ENCODE assay signal across 12 cellular contexts in the genomic region with DNA sequence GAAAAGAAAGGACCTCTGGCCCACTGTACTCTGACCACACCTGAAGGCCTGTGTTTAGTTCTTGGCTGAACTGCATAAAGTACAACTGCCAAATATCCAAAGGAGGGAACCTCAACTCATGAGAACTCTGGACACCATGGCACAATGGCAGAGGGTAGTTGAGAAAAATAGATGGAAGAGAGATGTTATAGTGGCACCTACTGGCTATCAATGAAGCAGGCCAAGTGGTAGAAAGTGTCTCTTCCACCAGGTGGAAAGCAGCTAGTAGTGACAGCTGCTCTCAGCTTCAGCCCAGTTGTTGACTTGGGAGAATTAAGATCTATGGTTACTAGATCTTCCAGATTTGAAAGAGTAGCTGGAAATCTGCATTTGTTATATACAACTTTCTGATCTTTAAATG. TPM values are rescaled to one million over a fixed set of nuclear protein-coding genes. Genes with fewer than 3 reads are reported as not detected.
DNase-seq lines count a peak whose midpoint lies in the region; ATAC-seq, FAIRE-seq and TF ChIP-seq lines count a peak whose summit lies in the region.
"Had no signal": no experiment of that assay in that cellular context is flagged by ENCODE, and none has a peak within 500 bp of the region (broad histone marks: within the 10 kb centered on the region; RNA-seq: fewer than 3 reads in every experiment).

No MANE protein-coding gene starts in this region.

- no peaks in the 10 kb centered on the region for H3K9me3 ChIP-seq in A549
- H3K9me3 ChIP-seq in OCI-LY3 (ENCODE audit: insufficient read depth, low read length), result no peaks in the 10 kb centered on the region
- H3K9me3 ChIP-seq: left ventricle myocardium inferior had no signal

- peaks cover 38% of the 10 kb centered on the region for H3K36me3 ChIP-seq in OCI-LY3 (replicated peaks; ENCODE audit: low read depth, low read length)

- peak; percentile 45 to 54; a peak in 4 of 6 replicates for ATAC-seq in A549
- ATAC-seq in GM18868 (IDR thresholded peaks at IDR 0.05; ENCODE audit: unreplicated experiment), result no peak

- no peaks in the 10 kb centered on the region for H3K27me3 ChIP-seq in OCI-LY3 (ENCODE audit: low read depth, low read length)

- CTCF ChIA-PET in A549 (lab: Yijun Ruan, JAX), result interaction anchor here (0.6 to 3.5 kb wide), 18 partner anchors 9 to 375 kb away, joined by 3 to 36 read pairs (median 4); a partner anchor contains a TSS

- DNase-seq in A549 (ENCODE audit: low read depth in 1 of 2, low spot score in 1 of 2), result peak; percentile 60 to 76
- DNase-seq in GM10266 (ENCODE audit: extremely low spot score), result no peak
- DNase-seq in epithelial cell of esophagus (ENCODE audit: low read depth), result peak; percentile 60
- DNase-seq in NCI-H2081 treated with DMSO at 0.1 percent for 48 hours (lab: John Stamatoyannopoulos, UW), result no peak
- DNase-seq in DMS153 treated with DMSO at 0.1 percent for 48 hours (lab: John Stamatoyannopoulos, UW; ENCODE audit: unreplicated experiment), result no peak
- DNase-seq in HK-2 (ENCODE audit: unreplicated experiment), result no peak
- DNase-seq: effector memory CD4-positive, alpha-beta T cell; left ventricle myocardium inferior had no signal

- H3K27ac ChIP-seq in A549 (no peak overlapping the region), OCI-LY3 (ENCODE audit: low read length) (no peak overlapping the region)
- H3K27ac ChIP-seq: HL-60, left ventricle myocardium inferior had no signal

- H3K4me2 ChIP-seq in A549, result no peak overlapping the region
- no peak overlapping the region for H3K4me2 ChIP-seq in OCI-LY3 (ENCODE audit: low read length)

- no peak for TF ChIP-seq POLR2A in A549 (IDR thresholded peaks at IDR 0.05; ENCODE audit: low read length)

- POLR2A ChIA-PET in A549 (lab: Yijun Ruan, JAX), result interaction anchor here (0.5 kb wide), 1 partner anchor 205 kb away, joined by 3 read pairs; no protein-coding TSS in a partner anchor

- TF ChIP-seq EP300 in A549 (IDR thresholded peaks at IDR 0.05), result no peak

- TF ChIP-seq RAD21 in A549 (conservative IDR thresholded peaks at IDR 0.05 in 1 of 2, IDR thresholded peaks at IDR 0.05 in 1 of 2), result peak; percentile 68 to 76

- peaks cover 3% of the 10 kb centered on the region; the same call in 1 of the 2 replicates for H4K20me1 ChIP-seq in OCI-LY3 (ENCODE audit: insufficient read depth, low read length)

- H3K4me3 ChIP-seq in A549, result no peak overlapping the region
- no peak overlapping the region for H3K4me3 ChIP-seq in OCI-LY3 (ENCODE audit: low read length)
- no peak overlapping the region for H3K4me3 ChIP-seq in epithelial cell of esophagus (ENCODE audit: low read length)
- H3K4me3 ChIP-seq: left ventricle myocardium inferior had no signal

- H3K79me2 ChIP-seq in OCI-LY3 (ENCODE audit: low read length), result peaks cover 49% of the 10 kb centered on the region

- H3K4me1 ChIP-seq in A549 (peaks cover 19% of the 10 kb centered on the region; the same call in 2 of the 3 replicates), OCI-LY3 (ENCODE audit: low read length) (peaks cover 10% of the 10 kb centered on the region)

- no peak overlapping the region for H2AFZ ChIP-seq in OCI-LY3 (ENCODE audit: low read depth, low read length)

- H3K9ac ChIP-seq in OCI-LY3 (ENCODE audit: low read length), result no peak overlapping the region

- FAIRE-seq in A549 (lab: Jason Lieb, UNC), result peak; percentile 28
- FAIRE-seq: urothelium cell line had no signal

- TF ChIP-seq CTCF in A549 (IDR thresholded peaks at IDR 0.05), result peak; percentile 61
- peak; percentile 54 for TF ChIP-seq CTCF in GM10266 (IDR thresholded peaks at IDR 0.05; ENCODE audit: control insufficient read depth, insufficient read depth, low read depth, missing control alignments)
- peak; percentile 30 for TF ChIP-seq CTCF in OCI-LY3 (IDR thresholded peaks at IDR 0.05; ENCODE audit: low read depth, low read length)
- TF ChIP-seq CTCF in epithelial cell of esophagus (IDR thresholded peaks at IDR 0.05; ENCODE audit: insufficient read depth, low read depth, low read length, missing control alignments), result peak; percentile 77

TF ChIP-seq in A549, 52 proteins besides CTCF, POLR2A, EP300 and RAD21:
- TF ChIP-seq GATA3 (IDR thresholded peaks at IDR 0.05; ENCODE audit: borderline replicate concordance) (no peak), SMC3 (IDR thresholded peaks at IDR 0.05) (peak; percentile 42; the same call in 2 of the 3 replicates)
- TF ChIP-seq, protein P1, sequence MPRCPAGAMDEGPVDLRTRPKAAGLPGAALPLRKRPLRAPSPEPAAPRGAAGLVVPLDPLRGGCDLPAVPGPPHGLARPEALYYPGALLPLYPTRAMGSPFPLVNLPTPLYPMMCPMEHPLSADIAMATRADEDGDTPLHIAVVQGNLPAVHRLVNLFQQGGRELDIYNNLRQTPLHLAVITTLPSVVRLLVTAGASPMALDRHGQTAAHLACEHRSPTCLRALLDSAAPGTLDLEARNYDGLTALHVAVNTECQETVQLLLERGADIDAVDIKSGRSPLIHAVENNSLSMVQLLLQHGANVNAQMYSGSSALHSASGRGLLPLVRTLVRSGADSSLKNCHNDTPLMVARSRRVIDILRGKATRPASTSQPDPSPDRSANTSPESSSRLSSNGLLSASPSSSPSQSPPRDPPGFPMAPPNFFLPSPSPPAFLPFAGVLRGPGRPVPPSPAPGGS (IDR thresholded peaks at IDR 0.05), result no peak

RNA-seq across cellular contexts. Expression of a gene that starts 3.2 kb away (rescaled TPM):
- polyA plus RNA-seq in A549 (2011; rRNA removed) (49.0 and 50.2 TPM in 2 replicates), A549 (2017; fragmentation: RNase III; extraction: RNeasy Plus Mini Kit Qiagen cat#74134 plus additional on column Dnase treatment) (27.9 to 32.2 TPM (median 31.8 TPM) in 3 replicates)
- 22.9 and 25.0 TPM in 2 replicates for polyA plus RNA-seq in A549 (2012; cell fraction: cytosol; rRNA removed)
- polyA plus RNA-seq in A549 (2012; cell fraction: nucleus; rRNA removed), result 6.4 and 11.0 TPM in 2 replicates
- 11.4 and 14.4 TPM in 2 replicates for polyA minus RNA-seq in A549 (2011; rRNA and poly(A)+ RNA removed)

RNA-seq across cellular contexts. Expression of a gene that starts 3.4 kb away (rescaled TPM):
- polyA plus RNA-seq in A549 (2011; rRNA removed), result 4.1 and 4.2 TPM in 2 replicates
- 2.1 and 2.9 TPM in 2 replicates for polyA plus RNA-seq in A549 (2012; cell fraction: cytosol; rRNA removed)
- polyA plus RNA-seq in A549 (2012; cell fraction: nucleus; rRNA removed), result 1.6 and 2.0 TPM in 2 replicates
- polyA plus RNA-seq in A549 (2017; fragmentation: RNase III; extraction: RNeasy Plus Mini Kit Qiagen cat#74134 plus additional on column Dnase treatment), result 2.4 to 3.1 TPM (median 2.6 TPM) in 3 replicates
- polyA minus RNA-seq in A549 (2011; rRNA and poly(A)+ RNA removed), result 1.9 TPM in 2 replicates

RNA-seq across cellular contexts. Expression of a gene that starts 7.3 kb away (rescaled TPM):
- polyA plus RNA-seq in A549 (2011; rRNA removed), result 517 and 572 TPM in 2 replicates
- 876 and 1,178 TPM in 2 replicates for polyA plus RNA-seq in A549 (2012; cell fraction: cytosol; rRNA removed)
- 419 and 424 TPM in 2 replicates for polyA plus RNA-seq in A549 (2012; cell fraction: nucleus; rRNA removed)
- 621 to 751 TPM (median 643 TPM) in 3 replicates for polyA plus RNA-seq in A549 (2017; fragmentation: RNase III; extraction: RNeasy Plus Mini Kit Qiagen cat#74134 plus additional on column Dnase treatment)
- 43.1 and 59.7 TPM in 2 replicates for polyA minus RNA-seq in A549 (2011; rRNA and poly(A)+ RNA removed)

RNA-seq across cellular contexts. Expression of a gene that starts 7.7 kb away (rescaled TPM):
- polyA plus RNA-seq in A549 (2011; rRNA removed), result 15.2 and 21.5 TPM in 2 replicates
- polyA plus RNA-seq in A549 (2012; cell fraction: cytosol; rRNA removed), result 4.4 and 5.1 TPM in 2 replicates
- polyA plus RNA-seq in A549 (2012; cell fraction: nucleus; rRNA removed), result 5.5 and 11.7 TPM in 2 replicates
- 13.6 to 16.1 TPM (median 14.1 TPM) in 3 replicates for polyA plus RNA-seq in A549 (2017; fragmentation: RNase III; extraction: RNeasy Plus Mini Kit Qiagen cat#74134 plus additional on column Dnase treatment)
- 20.8 and 21.1 TPM in 2 replicates for polyA minus RNA-seq in A549 (2011; rRNA and poly(A)+ RNA removed)

Comparison
In these comparisons a context has a peak if more than half of its experiments do, and no peak if none do; other contexts are left out.
1. DNase-seq: peak in A549 (2 of 2) and epithelial cell of esophagus (single experiment); none in GM10266 (single experiment), NCI-H2081 treated with DMSO at 0.1 percent for 48 hours (single experiment), DMS153 treated with DMSO at 0.1 percent for 48 hours (single experiment) and HK-2 (single experiment).
2. Peak in every context shown above with its lines, with median percentiles within 50 percentile points of each other: CTCF ChIP-seq.